In the genomic region with DNA sequence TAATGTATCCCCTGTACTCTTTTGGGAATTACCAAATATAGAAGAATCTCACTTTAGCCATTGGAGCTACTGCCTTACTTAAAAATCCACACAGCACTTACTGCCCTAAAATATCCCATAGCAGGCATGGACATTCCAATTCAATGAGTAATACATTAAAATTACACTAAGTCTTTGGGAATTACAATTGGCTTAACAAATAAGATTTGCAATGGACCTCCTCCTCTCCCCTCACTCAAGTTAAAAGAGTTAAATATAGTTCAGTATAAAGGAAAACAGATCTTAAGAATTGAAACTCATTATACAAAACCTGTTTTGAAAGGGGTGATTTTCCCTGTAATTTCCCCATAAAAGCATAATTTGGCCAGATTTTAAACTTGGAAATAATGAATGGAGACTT, we compare ENCODE assay signal across 17 cellular contexts.
DNase-seq lines count a peak whose midpoint lies in the region; ATAC-seq, FAIRE-seq and TF ChIP-seq lines count a peak whose summit lies in the region.
"Had no signal": no experiment of that assay in that cellular context is flagged by ENCODE, and none has a peak within 500 bp of the region (broad histone marks: within the 10 kb centered on the region; RNA-seq: fewer than 3 reads in every experiment).

No MANE protein-coding gene starts in this region.

- H3K4me1 Mint-ChIP-seq in GM23338 (peaks cover 10% of the 10 kb centered on the region; the same call in 2 of the 3 replicates), astrocyte (ENCODE audit: low read depth, unreplicated experiment) (peaks cover 10% of the 10 kb centered on the region)
- H3K4me1 Mint-ChIP-seq: activated CD8-positive, alpha-beta memory T cell treated with anti-CD3 and anti-CD28 coated beads, Interleukin-2, amount 10 ng/mL, durations not matched to agents 7 days and 5 days; T-helper 17 cell had no signal

- H3F3A ChIP-seq in GM23338 (replicated peaks; ENCODE audit: low read depth): no peaks in the 10 kb centered on the region

- H3K27ac ChIP-seq in GM23338 (ENCODE audit: low read depth): no peak overlapping the region
- H3K27ac ChIP-seq in astrocyte (ENCODE audit: low read depth, low read length): no peak overlapping the region
- no peak overlapping the region for H3K27ac ChIP-seq in left ventricle myocardium inferior (replicated peaks)
- H3K27ac ChIP-seq: KMS-11, ovary, skin epidermis had no signal

- H3K27me3 Mint-ChIP-seq in GM23338 (ENCODE audit: insufficient read depth, low read depth, poor library complexity): no peaks in the 10 kb centered on the region
- no peaks in the 10 kb centered on the region for H3K27me3 Mint-ChIP-seq in astrocyte (ENCODE audit: low read depth, unreplicated experiment)
- H3K27me3 Mint-ChIP-seq: activated CD8-positive, alpha-beta memory T cell treated with anti-CD3 and anti-CD28 coated beads, Interleukin-2, amount 10 ng/mL, durations not matched to agents 7 days and 5 days; T-helper 17 cell had no signal

- no peak for TF ChIP-seq CTCF in GM23338 (conservative IDR thresholded peaks at IDR 0.05; ENCODE audit: low read depth in 2 of 2)
- TF ChIP-seq CTCF in astrocyte (IDR thresholded peaks at IDR 0.05; ENCODE audit: insufficient read depth, low read depth, low read length): no peak
- no peak for TF ChIP-seq CTCF in foreskin fibroblast (IDR thresholded peaks at IDR 0.05; ENCODE audit: low read depth, low read length)
- no peak for TF ChIP-seq CTCF in left ventricle myocardium inferior (IDR thresholded peaks at IDR 0.05; ENCODE audit: borderline replicate concordance)

- H3K4me1 ChIP-seq in GM23338 (ENCODE audit: insufficient read depth) (peaks cover 11% of the 10 kb centered on the region), astrocyte (ENCODE audit: insufficient read depth, low read length) (no peaks in the 10 kb centered on the region), left ventricle myocardium inferior (no peaks in the 10 kb centered on the region)

- H3K79me2 ChIP-seq in GM23338 (replicated peaks; ENCODE audit: insufficient read depth) (no peaks in the 10 kb centered on the region), astrocyte (ENCODE audit: insufficient read depth, low read length) (no peaks in the 10 kb centered on the region)

- H3K4me3 Mint-ChIP-seq in GM23338: no peak overlapping the region
- H3K4me3 Mint-ChIP-seq in astrocyte (ENCODE audit: unreplicated experiment): no peak overlapping the region
- H3K4me3 Mint-ChIP-seq: activated CD8-positive, alpha-beta memory T cell treated with anti-CD3 and anti-CD28 coated beads, Interleukin-2, amount 10 ng/mL, durations not matched to agents 7 days and 5 days; CD14-positive monocyte; T-helper 17 cell had no signal

- no peak overlapping the region for H3K4me3 ChIP-seq in GM23338
- H3K4me3 ChIP-seq in astrocyte (ENCODE audit: insufficient read depth, low read depth, low read length): no peak overlapping the region
- H3K4me3 ChIP-seq in foreskin fibroblast (ENCODE audit: low read depth in 1 of 2, low read length in 2 of 2): no peak overlapping the region
- H3K4me3 ChIP-seq in left ventricle myocardium inferior: no peak overlapping the region
- H3K4me3 ChIP-seq: ovary, skin epidermis had no signal

- H3K27ac Mint-ChIP-seq in GM23338 (no peak overlapping the region; the same call in 1 of the 2 replicates), astrocyte (ENCODE audit: unreplicated experiment) (peak overlapping the region; percentile 59)
- H3K27ac Mint-ChIP-seq: activated CD8-positive, alpha-beta memory T cell treated with anti-CD3 and anti-CD28 coated beads, Interleukin-2, amount 10 ng/mL, durations not matched to agents 7 days and 5 days; CD14-positive monocyte; T-helper 17 cell had no signal

- H3K27me3 ChIP-seq in GM23338 (ENCODE audit: insufficient read depth): no peaks in the 10 kb centered on the region
- no peaks in the 10 kb centered on the region for H3K27me3 ChIP-seq in astrocyte (ENCODE audit: insufficient read depth, low read length)
- H3K27me3 ChIP-seq in left ventricle myocardium inferior (ENCODE audit: low read depth): no peaks in the 10 kb centered on the region
- H3K27me3 ChIP-seq: ovary had no signal

- no peaks in the 10 kb centered on the region for H3K9me3 Mint-ChIP-seq in GM23338
- no peaks in the 10 kb centered on the region for H3K9me3 Mint-ChIP-seq in astrocyte (ENCODE audit: unreplicated experiment)

- no peaks in the 10 kb centered on the region for H3K36me3 Mint-ChIP-seq in GM23338 (ENCODE audit: low read depth)
- no peaks in the 10 kb centered on the region for H3K36me3 Mint-ChIP-seq in astrocyte (ENCODE audit: low read depth, unreplicated experiment)
- H3K36me3 Mint-ChIP-seq: activated CD8-positive, alpha-beta memory T cell treated with anti-CD3 and anti-CD28 coated beads, Interleukin-2, amount 10 ng/mL, durations not matched to agents 7 days and 5 days; CD14-positive monocyte had no signal

- no peaks in the 10 kb centered on the region for H3K9me2 ChIP-seq in GM23338 (ENCODE audit: insufficient read depth)

- H3K9ac ChIP-seq in astrocyte (ENCODE audit: low read length): no peak overlapping the region
- H3K9ac ChIP-seq: KMS-11 had no signal

- H2AFZ ChIP-seq in GM23338: no peak overlapping the region
- no peak overlapping the region for H2AFZ ChIP-seq in astrocyte (ENCODE audit: low read depth, low read length)

- H4K20me1 ChIP-seq in GM23338 (replicated peaks; ENCODE audit: insufficient read depth) (no peaks in the 10 kb centered on the region), astrocyte (ENCODE audit: insufficient read depth, low read length) (no peaks in the 10 kb centered on the region)

- no peaks in the 10 kb centered on the region for H3K36me3 ChIP-seq in GM23338 (ENCODE audit: insufficient read depth)
- no peaks in the 10 kb centered on the region for H3K36me3 ChIP-seq in astrocyte (ENCODE audit: insufficient read depth, low read length)
- no peaks in the 10 kb centered on the region for H3K36me3 ChIP-seq in left ventricle myocardium inferior
- H3K36me3 ChIP-seq: ovary had no signal

- ATAC-seq in GM23338: no peak
- ATAC-seq: activated CD8-positive, alpha-beta memory T cell treated with anti-CD3 and anti-CD28 coated beads, Interleukin-2, amount 10 ng/mL, durations not matched to agents 7 days and 5 days; T-helper 17 cell had no signal

- intact Hi-C loops in left ventricle myocardium inferior (cut with micrococcal nuclease): no loop called here

- FAIRE-seq in astrocyte (lab: Jason Lieb, UNC): peak; percentile 23
- FAIRE-seq in urothelium cell line (lab: Jason Lieb, UNC): no peak

- DNase-seq in GM23338 (ENCODE audit: low spot score) (peak; percentile 8), astrocyte (ENCODE audit: low read depth) (peak; percentile 64), foreskin fibroblast (peak; percentile 47 to 64), urothelium cell line (ENCODE audit: low spot score) (peak; percentile 32), cerebellar nuclear complex (lab: John Stamatoyannopoulos, UW) (no peak), left ventricle myocardium inferior (no peak), MV-4-11 (lab: John Stamatoyannopoulos, UW) (no peak)
- DNase-seq: activated CD8-positive, alpha-beta memory T cell treated with anti-CD3 and anti-CD28 coated beads, Interleukin-2, amount 10 ng/mL, durations not matched to agents 7 days and 5 days; activated effector memory CD4-positive, alpha-beta T cell treated with Interleukin-2 at 50 U/mL for 16 hours; DMS79; NCI-H2171 treated with DMSO at 0.1 percent for 48 hours; ovary; Right ventricle myocardium superior; T-helper 17 cell had no signal

- H3K9me3 ChIP-seq in astrocyte (ENCODE audit: insufficient read depth, low read depth, low read length) (no peaks in the 10 kb centered on the region), left ventricle myocardium inferior (replicated peaks) (no peaks in the 10 kb centered on the region)
- H3K9me3 ChIP-seq: ovary had no signal

- H3K4me2 ChIP-seq in GM23338 (peak overlapping the region; percentile 61; the same call in 1 of the 2 replicates), astrocyte (ENCODE audit: low read length) (peak overlapping the region; percentile 0)
- H3K4me2 ChIP-seq: KMS-11 had no signal

TF ChIP-seq in GM23338, 12 proteins besides CTCF, POLR2A, EP300 and RAD21 (continues in another document):
- TF ChIP-seq NANOG (IDR thresholded peaks at IDR 0.05; ENCODE audit: borderline replicate concordance) (no peak), ZNF114 (CRISPR knock-in tag; IDR thresholded peaks at IDR 0.05) (no peak), EZH2phosphoT487 (IDR thresholded peaks at IDR 0.05; ENCODE audit: unreplicated experiment) (no peak), EZH2 (IDR thresholded peaks at IDR 0.05; ENCODE audit: low read depth, unreplicated experiment) (no peak)

Comparison
In these comparisons a context has a peak if more than half of its experiments do, and no peak if none do; other contexts are left out.
1. DNase-seq: peak in GM23338 (single experiment), astrocyte (single experiment), foreskin fibroblast (2 of 2) and urothelium cell line (single experiment); none in cerebellar nuclear complex (0 of 2), left ventricle myocardium inferior (single experiment) and MV-4-11 (single experiment).